20 cellular contexts compared by ENCODE assay signal in genomic region chr18:7901657-7902056, GRCh38.
DNase-seq lines count a peak whose midpoint lies in the region; ATAC-seq, FAIRE-seq and TF ChIP-seq lines count a peak whose summit lies in the region.
"Had no signal": no experiment of that assay in that cellular context is flagged by ENCODE, and none has a peak within 500 bp of the region (broad histone marks: within the 10 kb centered on the region; RNA-seq: fewer than 3 reads in every experiment).

No MANE protein-coding gene starts in this region.

- H3K4me3 ChIP-seq in A549 (0 out of 3 replicates have a peak overlapping the region, but pooled peaks have one; percentile 11), IMR-90 (ENCODE audit: insufficient read depth, low read depth, low read length) (no peak overlapping the region), fibroblast of lung (replicated peaks in 1 of 4; ENCODE audit: control extremely low read depth in 1 of 4, insufficient read depth in 1 of 4, low read depth in 3 of 4, low read length in 4 of 4) (no peak overlapping the region), psoas muscle (no peak overlapping the region), MG63 (no peak overlapping the region)
- H3K4me3 ChIP-seq: BLaER1 treated with 17β-estradiol and CSF1 and Interleukin-3, amounts not matched to agents 10 nM and 100 nM had no signal

- DNase-seq in A549 (ENCODE audit: low read depth in 1 of 2, low spot score in 1 of 2), result no peak
- peak; percentile 29 for DNase-seq in IMR-90
- peak in 1 of 2 donors; percentile 39 for DNase-seq in fibroblast of lung (ENCODE audit: low read depth in 2 of 2)
- DNase-seq in psoas muscle, result no peak
- DNase-seq in activated T-cell treated with anti-CD3 and anti-CD28 coated beads, Interleukin-2, amount 50 U/mL, for 48 hours, result no peak
- no peak for DNase-seq in MG63
- no peak for DNase-seq in cortex of kidney (lab: John Stamatoyannopoulos, UW)
- DNase-seq: 8988T, MV-4-11, NCI-H1417 treated with DMSO at 0.1 percent for 48 hours, NCI-H2029, NCI-H2171 treated with DMSO at 0.1 percent for 48 hours, NCI-H446 treated with DMSO at 0.1 percent for 48 hours, OCI-M1, RPMI8226, SIG-M5 had no signal

- H3K79me2 ChIP-seq in fibroblast of lung (ENCODE audit: control insufficient read depth, insufficient read depth, low read length), result no peaks in the 10 kb centered on the region

- H3K4ac ChIP-seq in IMR-90 (ENCODE audit: low read depth, low read length), result peak overlapping the region; percentile 66

- TF ChIP-seq CTCF in A549 (IDR thresholded peaks at IDR 0.05), result no peak
- no peak for TF ChIP-seq CTCF in IMR-90 (conservative IDR thresholded peaks at IDR 0.05; ENCODE audit: low read depth, low read length)
- TF ChIP-seq CTCF in fibroblast of lung (conservative IDR thresholded peaks at IDR 0.05 in 1 of 2, IDR thresholded peaks at IDR 0.05 in 1 of 2; ENCODE audit: low read depth in 1 of 2, low read length in 2 of 2), result no peak
- TF ChIP-seq CTCF in psoas muscle (IDR thresholded peaks at IDR 0.05), result no peak

- no peak overlapping the region for H2AK9ac ChIP-seq in IMR-90 (replicated peaks; ENCODE audit: low read depth, low read length, poor library complexity)

- dilution Hi-C loops in IMR-90 (cut with HindIII; ENCODE audit: low sequenced_read_pairs, unreplicated experiment), result no loop called here

- H3K79me1 ChIP-seq in IMR-90 (ENCODE audit: low read depth in 1 of 2, low read length in 2 of 2), result peaks cover 9 to 27% of the 10 kb centered on the region in 2 experiments

- H2BK20ac ChIP-seq in IMR-90 (ENCODE audit: low read depth, low read length), result no peak overlapping the region

- no TSS peak for BruUV-seq in IMR-90 (replicated peaks; lab: Mats Ljungman, UMichigan)

- peak overlapping the region in 1 of 2 experiments; percentile 13; a peak in 1 of 4 replicates for H4K8ac ChIP-seq in IMR-90 (ENCODE audit: low read depth in 2 of 2, low read length in 2 of 2)

- no peak overlapping the region; the same call in 1 of the 2 replicates for H4K5ac ChIP-seq in IMR-90 (ENCODE audit: low read depth, low read length)

- intact Hi-C loops in IMR-90 (cut with micrococcal nuclease), result loop anchor here (2.0 to 5.0 kb wide), 2 partner anchors 45 to 334 kb away; partner anchors contain the start of gene PTPRM
- intact Hi-C loops in psoas muscle (cut with DNase I), result no loop called here

- H2BK5ac ChIP-seq in IMR-90 (ENCODE audit: low read depth, low read length, poor library complexity, severe bottlenecking), result peak overlapping the region; percentile 70

- H3K9ac ChIP-seq in IMR-90 (ENCODE audit: low read depth, low read length) (no peak overlapping the region), fibroblast of lung (ENCODE audit: insufficient read depth, low read length) (no peak overlapping the region)
- H3K9ac ChIP-seq: BLaER1 treated with 17β-estradiol and CSF1 and Interleukin-3, amounts not matched to agents 10 nM and 100 nM had no signal

- H3K4me1 ChIP-seq in A549, result peaks cover 76% of the 10 kb centered on the region
- H3K4me1 ChIP-seq in IMR-90 (ENCODE audit: control insufficient read depth, insufficient read depth, low read length), result peaks cover 20% of the 10 kb centered on the region
- H3K4me1 ChIP-seq in fibroblast of lung (ENCODE audit: control insufficient read depth, extremely low read depth, insufficient read depth, low read length), result peaks cover 6% of the 10 kb centered on the region
- H3K4me1 ChIP-seq in psoas muscle, result peaks cover 44% of the 10 kb centered on the region
- H3K4me1 ChIP-seq: BLaER1 treated with 17β-estradiol and CSF1 and Interleukin-3, amounts not matched to agents 10 nM and 100 nM had no signal

- no peak overlapping the region for H2AK5ac ChIP-seq in IMR-90 (ENCODE audit: low read depth, low read length)

- peaks cover 8% of the 10 kb centered on the region for H3K9me1 ChIP-seq in IMR-90 (ENCODE audit: insufficient read depth, low read length)

- no peak overlapping the region for H2BK15ac ChIP-seq in IMR-90 (ENCODE audit: low read depth, low read length)

- no peaks in the 10 kb centered on the region for H3K9me3 ChIP-seq in A549
- no peaks in the 10 kb centered on the region for H3K9me3 ChIP-seq in IMR-90 (ENCODE audit: control insufficient read depth, insufficient read depth, low read length)
- H3K9me3 ChIP-seq in fibroblast of lung (ENCODE audit: control insufficient read depth, insufficient read depth, low read depth, low read length), result no peaks in the 10 kb centered on the region
- H3K9me3 ChIP-seq in psoas muscle, result no peaks in the 10 kb centered on the region
- no peaks in the 10 kb centered on the region for H3K9me3 ChIP-seq in MG63
- H3K9me3 ChIP-seq: BLaER1 treated with 17β-estradiol and CSF1 and Interleukin-3, amounts not matched to agents 10 nM and 100 nM had no signal

- peak overlapping the region; percentile 98 for H3K18ac ChIP-seq in IMR-90 (ENCODE audit: low read depth, low read length)

- H3K23ac ChIP-seq in IMR-90 (ENCODE audit: low read depth, low read length), result no peak overlapping the region

- peaks cover 3% of the 10 kb centered on the region; the same call in 1 of the 2 replicates for H4K20me1 ChIP-seq in IMR-90 (ENCODE audit: insufficient read depth, low read length)
- H4K20me1 ChIP-seq in fibroblast of lung (ENCODE audit: control insufficient read depth, extremely low read depth, insufficient read depth, low read length), result no peaks in the 10 kb centered on the region
- H4K20me1 ChIP-seq: BLaER1 treated with 17β-estradiol and CSF1 and Interleukin-3, amounts not matched to agents 10 nM and 100 nM had no signal

- H3K56ac ChIP-seq in IMR-90 (ENCODE audit: extremely low read depth, insufficient read depth, low read length), result no peak overlapping the region

- peak overlapping the region; percentile 65; the same call in 1 of the 2 replicates for H2BK120ac ChIP-seq in IMR-90 (ENCODE audit: low read depth, low read length)

- ATAC-seq in A549 (no peak), IMR-90 (ENCODE audit: low read depth) (no peak), psoas muscle (no peak), GM18909 (IDR thresholded peaks at IDR 0.05; ENCODE audit: poor library complexity, unreplicated experiment) (no peak)

- TF ChIP-seq RAD21 in A549 (conservative IDR thresholded peaks at IDR 0.05 in 1 of 2, IDR thresholded peaks at IDR 0.05 in 1 of 2) (no peak), IMR-90 (IDR thresholded peaks at IDR 0.05; ENCODE audit: low read length) (no peak)

- in situ Hi-C loops in IMR-90 (cut with MboI; ENCODE audit: low sequenced_read_pairs), result loop anchor here (25.0 kb wide), 1 partner anchor 314 kb away; no protein-coding TSS in a partner anchor

- peak overlapping the region; percentile 95 to 99 for H3K27ac ChIP-seq in A549
- H3K27ac ChIP-seq in IMR-90 (ENCODE audit: insufficient read depth, low read length), result peak overlapping the region; percentile 70; the same call in 1 of the 2 replicates
- H3K27ac ChIP-seq in fibroblast of lung (ENCODE audit: insufficient read depth, low read length), result no peak overlapping the region
- peak overlapping the region; percentile 59 for H3K27ac ChIP-seq in psoas muscle
- H3K27ac ChIP-seq: BLaER1 treated with 17β-estradiol and CSF1 and Interleukin-3, amounts not matched to agents 10 nM and 100 nM; HL-60 had no signal

- no peak for TF ChIP-seq EP300 in A549 (IDR thresholded peaks at IDR 0.05)

- FAIRE-seq in A549 (lab: Jason Lieb, UNC), result no peak
- FAIRE-seq: HTR-8/SVneo had no signal

- TF ChIP-seq POLR2A in A549 (IDR thresholded peaks at IDR 0.05; ENCODE audit: low read length), result no peak
- TF ChIP-seq POLR2A in IMR-90 (IDR thresholded peaks at IDR 0.05; ENCODE audit: low read depth, low read length), result no peak

- H3K36me3 ChIP-seq in IMR-90 (ENCODE audit: control insufficient read depth, insufficient read depth, low read length), result no peaks in the 10 kb centered on the region
- H3K36me3 ChIP-seq in fibroblast of lung (ENCODE audit: control insufficient read depth, insufficient read depth, low read length), result no peaks in the 10 kb centered on the region
- no peaks in the 10 kb centered on the region for H3K36me3 ChIP-seq in psoas muscle (ENCODE audit: insufficient read depth in 1 of 2, low read depth in 1 of 2)
- H3K36me3 ChIP-seq in MG63, result no peaks in the 10 kb centered on the region
- H3K36me3 ChIP-seq: BLaER1 treated with 17β-estradiol and CSF1 and Interleukin-3, amounts not matched to agents 10 nM and 100 nM had no signal

- H4K91ac ChIP-seq in IMR-90 (ENCODE audit: insufficient read depth, low read depth, low read length), result no peak overlapping the region

- H3K27me3 ChIP-seq in IMR-90 (ENCODE audit: control insufficient read depth, insufficient read depth, low read length) (no peaks in the 10 kb centered on the region), fibroblast of lung (ENCODE audit: control insufficient read depth, insufficient read depth, low read length) (no peaks in the 10 kb centered on the region), psoas muscle (ENCODE audit: insufficient read depth in 3 of 3, low read length in 2 of 3) (no peaks in the 10 kb centered on the region), MG63 (no peaks in the 10 kb centered on the region)
- H3K27me3 ChIP-seq: BLaER1 treated with 17β-estradiol and CSF1 and Interleukin-3, amounts not matched to agents 10 nM and 100 nM had no signal

- peak overlapping the region; percentile 83 for H3K4me2 ChIP-seq in A549
- peak overlapping the region; percentile 66; the same call in 1 of the 2 replicates for H3K4me2 ChIP-seq in IMR-90 (ENCODE audit: low read depth, low read length)
- H3K4me2 ChIP-seq in fibroblast of lung (ENCODE audit: extremely low read depth, insufficient read depth, low read length), result peak overlapping the region; percentile 72
- H3K4me2 ChIP-seq: BLaER1 treated with 17β-estradiol and CSF1 and Interleukin-3, amounts not matched to agents 10 nM and 100 nM had no signal

- no peak overlapping the region for H3K14ac ChIP-seq in IMR-90 (replicated peaks; ENCODE audit: low read depth, low read length)

- H2AFZ ChIP-seq in IMR-90 (replicated peaks; ENCODE audit: low read length, poor library complexity), result no peak overlapping the region
- H2AFZ ChIP-seq in fibroblast of lung (ENCODE audit: low read length), result no peak overlapping the region

- CTCF ChIA-PET in A549 (lab: Yijun Ruan, JAX) (interaction anchor here (1.0 to 1.4 kb wide), 5 partner anchors 11 to 335 kb away, joined by 3 to 5 read pairs (median 3); partner anchors contain the start of gene PTPRM), IMR-90 (lab: Yijun Ruan, JAX) (interaction anchor here (0.6 to 1.2 kb wide), 2 partner anchors 25 to 36 kb away, joined by 3 read pairs; no protein-coding TSS in a partner anchor)

- POLR2A ChIA-PET in A549 (lab: Yijun Ruan, JAX), result interaction anchor here (1.0 to 1.5 kb wide), 6 partner anchors 15 to 335 kb away, joined by 3 to 18 read pairs (median 5); partner anchors contain the start of gene PTPRM
- POLR2A ChIA-PET in IMR-90 (lab: Charles Lee; ENCODE audit: unreplicated experiment), result no interaction called here

- 13% methylated on average over 1 of the region's 1 CpG for WGBS in A549 (ENCODE audit: missing lambda C conversion rate)
- no CpG with 5 or more reads among the region's 1 CpG for WGBS in IMR-90 (ENCODE audit: extremely low coverage in 2 of 2, insufficient read length in 1 of 2), 2 experiments
- WGBS in psoas muscle, 3 donors, result 65 to 73% (median 67%) methylated on average over 1 of the region's 1 CpG

TF ChIP-seq in A549, 52 proteins besides CTCF, POLR2A, EP300 and RAD21 (continues in another document):
- TF ChIP-seq KDM1A (IDR thresholded peaks at IDR 0.05; ENCODE audit: low read depth) (no peak), KDM5A (IDR thresholded peaks at IDR 0.05) (no peak)

TF ChIP-seq in IMR-90, 13 proteins besides CTCF, POLR2A, EP300 and RAD21 (continues in another document):
- TF ChIP-seq FOS (IDR thresholded peaks at IDR 0.05; ENCODE audit: low read depth, low read length), result no peak
